ENCODE assay signal across 1 cellular context in genomic region chr18:12885500-12885899, GRCh38.
TF ChIP-seq lines count a peak whose summit lies in the region.

No MANE protein-coding gene starts in this region.

TF ChIP-seq in GM12878, 131 proteins besides CTCF, POLR2A, EP300 and RAD21 (continued from another document and continues in another):
- TF ChIP-seq ZNF384 (IDR thresholded peaks at IDR 0.05; ENCODE audit: borderline replicate concordance, low read depth, low read length) = no peak
- TF ChIP-seq FOS (IDR thresholded peaks at IDR 0.05; ENCODE audit: borderline replicate concordance, extremely low read depth, insufficient read length) = no peak
- TF ChIP-seq ZNF687 (IDR thresholded peaks at IDR 0.05) = peak; percentile 45; the same call in 1 of the 2 replicates
- no peak for TF ChIP-seq MAX (IDR thresholded peaks at IDR 0.05; ENCODE audit: low read depth, low read length)
- no peak for TF ChIP-seq IKZF1 (conservative IDR thresholded peaks at IDR 0.05)
- no peak for TF ChIP-seq TCF7 (IDR thresholded peaks at IDR 0.05; ENCODE audit: borderline replicate concordance)
- TF ChIP-seq POU2F2 (IDR thresholded peaks at IDR 0.05; ENCODE audit: borderline replicate concordance, low read depth, low read length) = peak; percentile 95; the same call in 2 of the 3 replicates
- 0 out of 2 replicates have a peak, but pooled peaks have one; percentile 22 for TF ChIP-seq PML (IDR thresholded peaks at IDR 0.05; ENCODE audit: low read length)
- no peak for TF ChIP-seq ZNF622 (IDR thresholded peaks at IDR 0.05)
- peak; percentile 83 for TF ChIP-seq GATAD2B (conservative IDR thresholded peaks at IDR 0.05; ENCODE audit: low read depth)
- no peak for TF ChIP-seq GABPA (IDR thresholded peaks at IDR 0.05; ENCODE audit: low read depth)
- no peak for TF ChIP-seq ZBTB33 (IDR thresholded peaks at IDR 0.05)
- TF ChIP-seq NR2C1 (IDR thresholded peaks at IDR 0.05) = no peak
- TF ChIP-seq CBX3 (IDR thresholded peaks at IDR 0.05; ENCODE audit: borderline replicate concordance, low read depth) = no peak
- no peak for TF ChIP-seq CHD2 (IDR thresholded peaks at IDR 0.05; ENCODE audit: borderline replicate concordance, low read depth, low read length)
- TF ChIP-seq YY1 (IDR thresholded peaks at IDR 0.05; ENCODE audit: low read depth, low read length) = no peak
- no peak for TF ChIP-seq SUZ12 (IDR thresholded peaks at IDR 0.05; ENCODE audit: unreplicated experiment)
- no peak for TF ChIP-seq E2F8 (IDR thresholded peaks at IDR 0.05; ENCODE audit: low read depth, partially characterized antibody)
- peak; percentile 87 for TF ChIP-seq YBX1 (IDR thresholded peaks at IDR 0.05)
- TF ChIP-seq CEBPZ (IDR thresholded peaks at IDR 0.05; ENCODE audit: low read depth, low read length) = no peak
- TF ChIP-seq CHD1 (IDR thresholded peaks at IDR 0.05; ENCODE audit: low read depth, low read length) = no peak
- no peak for TF ChIP-seq ASH2L (IDR thresholded peaks at IDR 0.05; ENCODE audit: borderline replicate concordance, low read depth)
- peak; percentile 58; the same call in 1 of the 2 replicates for TF ChIP-seq ATF2 (IDR thresholded peaks at IDR 0.05; ENCODE audit: low read length)
- TF ChIP-seq USF2 (IDR thresholded peaks at IDR 0.05; ENCODE audit: borderline replicate concordance, low read depth, low read length) = no peak
- peak; percentile 72; the same call in 1 of the 2 replicates for TF ChIP-seq TCF12 (IDR thresholded peaks at IDR 0.05; ENCODE audit: low read depth, low read length)
- no peak; the same call in 1 of the 2 replicates for TF ChIP-seq TBL1XR1 (IDR thresholded peaks at IDR 0.05; ENCODE audit: low read depth, low read length)
- no peak for TF ChIP-seq NRF1 (conservative IDR thresholded peaks at IDR 0.05; ENCODE audit: low read depth, low read length)
- no peak for TF ChIP-seq RFX5 (IDR thresholded peaks at IDR 0.05; ENCODE audit: low read depth, low read length)
- no peak for TF ChIP-seq USF1 (IDR thresholded peaks at IDR 0.05; ENCODE audit: borderline replicate concordance, extremely low read length, insufficient read depth, low read depth, low read length)
- TF ChIP-seq SMARCA5 (IDR thresholded peaks at IDR 0.05) = no peak
- no peak for TF ChIP-seq ETV6 (conservative IDR thresholded peaks at IDR 0.05 in 1 of 2, IDR thresholded peaks at IDR 0.05 in 1 of 2; ENCODE audit: borderline replicate concordance in 1 of 2, low read depth in 1 of 2)
- no peak for TF ChIP-seq SREBF1 (IDR thresholded peaks at IDR 0.05; ENCODE audit: low read length)
- TF ChIP-seq ATF3 (IDR thresholded peaks at IDR 0.05; ENCODE audit: borderline replicate concordance, extremely low read depth, low read depth, low read length) = no peak
- peak; percentile 93; the same call in 1 of the 2 replicates for TF ChIP-seq RB1 (IDR thresholded peaks at IDR 0.05; ENCODE audit: borderline replicate concordance)
- no peak for TF ChIP-seq MEF2A (IDR thresholded peaks at IDR 0.05; ENCODE audit: insufficient read depth, low read depth, low read length)
- TF ChIP-seq PAX5 (IDR thresholded peaks at IDR 0.05; ENCODE audit: borderline replicate concordance, low read depth, low read length) = no peak
- TF ChIP-seq MXI1 (IDR thresholded peaks at IDR 0.05; ENCODE audit: low read depth, low read length) = peak; percentile 53; the same call in 1 of the 2 replicates
- TF ChIP-seq CBFB (IDR thresholded peaks at IDR 0.05; ENCODE audit: low read depth) = no peak
- TF ChIP-seq NFXL1 (IDR thresholded peaks at IDR 0.05; ENCODE audit: borderline replicate concordance) = no peak
- no peak for TF ChIP-seq STAT1 (conservative IDR thresholded peaks at IDR 0.05)
- TF ChIP-seq CEBPB (IDR thresholded peaks at IDR 0.05; ENCODE audit: borderline replicate concordance in 1 of 2, low read depth in 2 of 2, low read length in 2 of 2) = no peak
- no peak for TF ChIP-seq RCOR1 (conservative IDR thresholded peaks at IDR 0.05; ENCODE audit: low read depth, low read length)
- no peak for TF ChIP-seq TAF1 (IDR thresholded peaks at IDR 0.05; ENCODE audit: borderline replicate concordance, low read depth, low read length)
- TF ChIP-seq ZBTB4 (CRISPR knock-in tag; IDR thresholded peaks at IDR 0.05) = no peak
- no peak for TF ChIP-seq SMC3 (IDR thresholded peaks at IDR 0.05; ENCODE audit: borderline replicate concordance, low read length)
